8 cellular contexts compared by ENCODE assay signal in genomic region chr2:31812051-31812798, GRCh38.
A peak's percentile ranks its signal among the peaks of the same experiment; 100 is the strongest.
DNase-seq lines count a peak whose midpoint lies in the region; ATAC-seq and TF ChIP-seq lines count a peak whose summit lies in the region.

No MANE protein-coding gene starts in this region.

- no peak overlapping the region for H4K91ac ChIP-seq in mesenchymal stem cell (ENCODE audit: low read length)

- no peaks in the 10 kb centered on the region for H3K79me1 ChIP-seq in mesenchymal stem cell (replicated peaks; ENCODE audit: low read length, poor library complexity, severe bottlenecking)

- H3K36me3 ChIP-seq in GM06990 (ENCODE audit: control insufficient read depth, insufficient read depth, low read length) (no peaks in the 10 kb centered on the region), mesenchymal stem cell (ENCODE audit: control insufficient read depth in 1 of 2, insufficient read depth in 2 of 2, low read depth in 1 of 2, low read length in 2 of 2) (no peaks in the 10 kb centered on the region)

- H3K4me1 ChIP-seq in mesenchymal stem cell (ENCODE audit: control insufficient read depth, insufficient read depth, low read depth, low read length) = no peaks in the 10 kb centered on the region

- H2BK5ac ChIP-seq in mesenchymal stem cell (ENCODE audit: low read depth, low read length, poor library complexity, severe bottlenecking) = no peak overlapping the region

- H3K27ac ChIP-seq in VCaP (peak overlapping the region; percentile 58), mesenchymal stem cell (ENCODE audit: low read length, poor library complexity, severe bottlenecking) (no peak overlapping the region)

- H2AK5ac ChIP-seq in mesenchymal stem cell (ENCODE audit: low read length, severe bottlenecking) = no peak overlapping the region

- H2BK12ac ChIP-seq in mesenchymal stem cell (ENCODE audit: low read length in 2 of 2) = no peak overlapping the region

- H3K23ac ChIP-seq in mesenchymal stem cell (ENCODE audit: low read length in 2 of 2) = no peak overlapping the region

- ATAC-seq in HG03469 (IDR thresholded peaks at IDR 0.05; ENCODE audit: unreplicated experiment) = peak; percentile 95

- DNase-seq in GM06990 (ENCODE audit: extremely low read depth, insufficient read length) = peak; percentile 59
- DNase-seq in GM20000 (ENCODE audit: low spot score) = peak; percentile 77
- peak; percentile 44 for DNase-seq in mesenchymal stem cell
- no peak for DNase-seq in COLO668 (lab: John Stamatoyannopoulos, UW; ENCODE audit: unreplicated experiment)
- no peak for DNase-seq in NCI-H2196 treated with DMSO at 0.1 percent for 48 hours (lab: John Stamatoyannopoulos, UW; ENCODE audit: unreplicated experiment)
- no peak for DNase-seq in HK-2 (ENCODE audit: unreplicated experiment)

- H2BK120ac ChIP-seq in mesenchymal stem cell (ENCODE audit: low read depth, low read length) = no peak overlapping the region

- no peak overlapping the region for H3K4me2 ChIP-seq in mesenchymal stem cell (ENCODE audit: low read length, poor library complexity, severe bottlenecking)

- H3K27me3 ChIP-seq in GM06990 (replicated peaks; ENCODE audit: control insufficient read depth, insufficient read depth, low read length) (no peaks in the 10 kb centered on the region), mesenchymal stem cell (ENCODE audit: control insufficient read depth in 1 of 2, insufficient read depth in 1 of 2, low read length in 2 of 2) (no peaks in the 10 kb centered on the region)

- H3K4ac ChIP-seq in mesenchymal stem cell (ENCODE audit: low read depth in 1 of 2, low read length in 2 of 2) = no peak overlapping the region

- H3K18ac ChIP-seq in mesenchymal stem cell (ENCODE audit: low read depth in 1 of 2, low read length in 2 of 2) = no peak overlapping the region

- H2BK15ac ChIP-seq in mesenchymal stem cell (ENCODE audit: low read depth, poor library complexity, severe bottlenecking) = no peak overlapping the region

- 67% methylated on average over 1 of the region's 2 CpGs for WGBS in mesenchymal stem cell

- no peak overlapping the region for H2AFZ ChIP-seq in mesenchymal stem cell (ENCODE audit: low read depth, low read length)

- no peak overlapping the region for H3K14ac ChIP-seq in mesenchymal stem cell (ENCODE audit: low read length in 2 of 2)

- TF ChIP-seq CTCF in GM06990 (IDR thresholded peaks at IDR 0.05; ENCODE audit: insufficient read depth, low read length, poor library complexity, severe bottlenecking) = no peak
- TF ChIP-seq CTCF in GM20000 (IDR thresholded peaks at IDR 0.05; ENCODE audit: extremely low read depth, missing control alignments) = no peak
- TF ChIP-seq CTCF in VCaP (conservative IDR thresholded peaks at IDR 0.05) = no peak

- H4K8ac ChIP-seq in mesenchymal stem cell (ENCODE audit: low read length) = no peak overlapping the region

- H3K9me3 ChIP-seq in mesenchymal stem cell (ENCODE audit: control insufficient read depth, low read length) = no peaks in the 10 kb centered on the region

- no peak overlapping the region for H3K9ac ChIP-seq in mesenchymal stem cell (ENCODE audit: low read length)

- no peak overlapping the region for H3K4me3 ChIP-seq in GM06990 (replicated peaks; ENCODE audit: low read depth, low read length)
- no peak overlapping the region for H3K4me3 ChIP-seq in mesenchymal stem cell (ENCODE audit: insufficient read depth in 1 of 2, low read depth in 1 of 2, low read length in 2 of 2)

Comparison
In these comparisons a context has a peak if more than half of its experiments do, and no peak if none do; other contexts are left out.
1. DNase-seq: peak in GM06990 (single experiment), GM20000 (single experiment) and mesenchymal stem cell (single experiment); none in COLO668 (single experiment), NCI-H2196 treated with DMSO at 0.1 percent for 48 hours (single experiment) and HK-2 (single experiment).